Comparison of ENCODE assay signal across 8 cellular contexts in the genomic region with DNA sequence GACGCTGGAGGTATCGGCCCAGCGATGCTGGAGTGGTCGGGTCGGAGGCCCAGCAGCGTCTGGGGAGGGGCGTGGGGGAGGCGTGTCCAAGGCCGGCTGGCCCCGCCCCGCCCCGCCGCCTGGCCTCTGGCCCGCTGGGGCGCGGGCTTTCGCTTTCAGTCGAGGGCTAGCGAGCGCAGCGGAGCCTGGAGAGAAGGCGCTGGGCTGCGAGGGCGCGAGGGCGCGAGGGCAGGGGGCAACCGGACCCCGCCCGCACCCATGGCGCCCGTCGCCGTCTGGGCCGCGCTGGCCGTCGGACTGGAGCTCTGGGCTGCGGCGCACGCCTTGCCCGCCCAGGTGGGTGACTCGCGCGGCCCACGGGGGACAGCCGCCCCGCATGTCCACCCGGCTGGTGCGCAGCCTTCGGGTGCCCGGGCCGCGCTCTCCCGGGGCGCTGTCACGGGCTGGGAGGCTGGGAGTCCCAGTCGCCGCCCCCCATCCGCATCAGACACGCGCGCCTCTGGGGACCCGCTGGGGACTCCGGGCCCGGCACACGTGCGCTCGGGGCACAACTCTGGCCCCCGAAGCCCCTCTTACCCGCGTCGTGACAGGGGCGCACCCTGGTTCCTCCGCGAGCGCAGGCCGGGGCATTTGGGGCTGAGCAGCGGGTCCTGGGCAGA. TPM values are rescaled to one million over a fixed set of nuclear protein-coding genes. Genes with fewer than 3 reads are reported as not detected.
DNase-seq lines count a peak whose midpoint lies in the region; ATAC-seq and TF ChIP-seq lines count a peak whose summit lies in the region.

Gene TNFRSF1B (plus strand): TSS at position 158 of the 659 bp plus-strand sequence. CDS start 101 bp downstream, at position 259.

- H3K4me1 Mint-ChIP-seq in T-helper 1 cell treated with Interleukin-12 subunit alpha and Interleukin-12 subunit beta and Interleukin-4 antibody, amounts not matched to agents 30 μg/mL and 1 μg/mL, for 36 hours (ENCODE audit: low read depth) = peaks cover 71% of the 10 kb centered on the region

- H3K36me3 Mint-ChIP-seq in T-helper 1 cell treated with Interleukin-12 subunit alpha and Interleukin-12 subunit beta and Interleukin-4 antibody, amounts not matched to agents 30 μg/mL and 1 μg/mL, for 36 hours (ENCODE audit: low read depth) = peaks cover 35% of the 10 kb centered on the region

- H3K27me3 ChIP-seq in iPS DF 6.9 (ENCODE audit: control insufficient read depth, insufficient read depth, low read length) (peaks cover 3% of the 10 kb centered on the region; the same call in 1 of the 2 replicates), spleen (replicated peaks in 1 of 7) (no peaks in the 10 kb centered on the region)

- H3K4me1 ChIP-seq in iPS DF 6.9 (ENCODE audit: control insufficient read depth, insufficient read depth, low read length) (0 out of 2 replicates have a peak, but pooled peaks cover 1% of the 10 kb centered on the region), spleen (peaks cover 37 to 96% (median 86%) of the 10 kb centered on the region in 6 donors)

- no peaks in the 10 kb centered on the region for H3K9me3 ChIP-seq in iPS DF 6.9 (ENCODE audit: control insufficient read depth, insufficient read depth, low read length)
- H3K9me3 ChIP-seq in spleen = no peaks in the 10 kb centered on the region

- H3K36me3 ChIP-seq in iPS DF 6.9 (ENCODE audit: control insufficient read depth, insufficient read depth, low read length) (no peaks in the 10 kb centered on the region), spleen (peaks cover 0 to 33% (median 0%) of the 10 kb centered on the region in 6 donors)

- intact Hi-C loops in spleen (cut with DNase I; ENCODE audit: low total_unique reads) = no loop called here

- no CpG with 5 or more reads among the region's 79 CpGs for WGBS in iPS DF 6.9 (ENCODE audit: insufficient coverage, insufficient read length)
- 0 to 4% (median 1%) methylated on average over 5 to 79 of the region's 79 CpGs for WGBS in spleen, 5 donors

- no peaks in the 10 kb centered on the region for H3K9me3 Mint-ChIP-seq in T-helper 1 cell treated with Interleukin-12 subunit alpha and Interleukin-12 subunit beta and Interleukin-4 antibody, amounts not matched to agents 30 μg/mL and 1 μg/mL, for 36 hours

- peak within 1 kb of the TSS; percentile 100 for H3K4me3 Mint-ChIP-seq in T-helper 1 cell treated with Interleukin-12 subunit alpha and Interleukin-12 subunit beta and Interleukin-4 antibody, amounts not matched to agents 30 μg/mL and 1 μg/mL, for 36 hours

- H3K27me3 Mint-ChIP-seq in T-helper 1 cell treated with Interleukin-12 subunit alpha and Interleukin-12 subunit beta and Interleukin-4 antibody, amounts not matched to agents 30 μg/mL and 1 μg/mL, for 36 hours (ENCODE audit: low read depth) = no peaks in the 10 kb centered on the region

- in situ Hi-C loops in astrocyte of the cerebellum (cut with HindIII; ENCODE audit: low sequenced_read_pairs) = no loop called here

- H3K4me3 ChIP-seq in astrocyte of the cerebellum (ENCODE audit: low read depth, low read length) = peak within 1 kb of the TSS; percentile 55
- H3K4me3 ChIP-seq in iPS DF 6.9 (ENCODE audit: low read length) = peak within 1 kb of the TSS; percentile 19; the same call in 1 of the 2 replicates
- peak within 1 kb of the TSS; percentile 76 to 98 (median 85) for H3K4me3 ChIP-seq in spleen

- TF ChIP-seq CTCF in astrocyte of the cerebellum (IDR thresholded peaks at IDR 0.05; ENCODE audit: low read depth, low read length, missing control alignments) (no peak), spleen (IDR thresholded peaks at IDR 0.05 in 8 of 11, conservative IDR thresholded peaks at IDR 0.05 in 3 of 11) (peak in 2 of 11 experiments; percentile 3 to 11)

- DNase-seq in NCI-H1417 (lab: John Stamatoyannopoulos, UW) (peak; percentile 26 to 40 (median 38)), NCI-H1417 treated with DMSO at 0.1 percent for 48 hours (lab: John Stamatoyannopoulos, UW) (no peak), astrocyte of the cerebellum (ENCODE audit: low read depth) (no peak), iPS DF 6.9 (ENCODE audit: low read depth, low spot score) (peak; percentile 16), spleen (peak; percentile 96)

- H3K27ac ChIP-seq in iPS DF 6.9 (ENCODE audit: low read length) = no peak within 1 kb of the TSS
- peak within 1 kb of the TSS; percentile 92 to 99 (median 98) for H3K27ac ChIP-seq in spleen

- ATAC-seq in HG03066 (IDR thresholded peaks at IDR 0.05; ENCODE audit: low read depth, unreplicated experiment) = peak; percentile 37
- ATAC-seq in HG02884 (IDR thresholded peaks at IDR 0.05; ENCODE audit: unreplicated experiment) = no peak

- peak within 1 kb of the TSS; percentile 98 for H3K27ac Mint-ChIP-seq in T-helper 1 cell treated with Interleukin-12 subunit alpha and Interleukin-12 subunit beta and Interleukin-4 antibody, amounts not matched to agents 30 μg/mL and 1 μg/mL, for 36 hours

- peak; percentile 77 to 94 (median 93) for TF ChIP-seq POLR2A in spleen (IDR thresholded peaks at IDR 0.05)

RNA-seq across cellular contexts. Expression of gene TNFRSF1B, which starts in this region (rescaled TPM):
- total RNA-seq in spleen = 100 to 1,000 TPM; 142 to 233 (median 183) TPM
- 10 to 100 TPM; 28.5 to 63.2 (median 36.8) TPM for polyA plus RNA-seq in spleen

Comparison
In these comparisons a context has a peak if more than half of its experiments do, and no peak if none do; other contexts are left out.
1. DNase-seq: peak in NCI-H1417 (3 of 3), iPS DF 6.9 (single experiment) and spleen (single experiment); none in NCI-H1417 treated with DMSO at 0.1 percent for 48 hours (single experiment) and astrocyte of the cerebellum (single experiment).
2. H3K4me3 ChIP-seq: peak in every context shown above with its lines; median percentile 85 in spleen; 55 in astrocyte of the cerebellum; 19 in iPS DF 6.9.